Comparison of ENCODE assay signal across 29 cellular contexts in the genomic region with DNA sequence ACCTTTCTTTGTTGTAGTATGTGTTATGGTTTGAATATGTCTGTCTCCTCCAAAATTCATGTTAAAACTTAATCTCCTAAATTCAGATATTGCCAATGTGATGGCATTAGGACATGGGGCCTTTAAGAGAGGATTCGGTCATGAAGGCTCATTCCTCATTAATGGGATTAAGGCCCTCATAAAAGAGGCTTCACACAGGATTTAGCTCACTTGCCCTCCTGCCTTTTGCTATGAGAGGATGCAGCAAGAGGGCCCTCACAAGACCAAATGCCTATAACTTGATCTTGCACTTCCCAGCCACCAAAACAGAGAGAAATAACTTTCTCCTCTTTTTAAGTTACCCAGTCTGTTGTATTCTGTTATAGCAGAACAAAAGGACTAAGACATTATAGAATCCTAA.
"Had no signal": no experiment of that assay in that cellular context is flagged by ENCODE, and none has a peak within 500 bp of the region (broad histone marks: within the 10 kb centered on the region; RNA-seq: fewer than 3 reads in every experiment).

No MANE protein-coding gene starts in this region.

- H3K36me3 ChIP-seq: adrenal gland, gastrocnemius medialis, heart left ventricle had no signal

- H3K4me1 ChIP-seq: adrenal gland, body of pancreas, foreskin keratinocyte, gastrocnemius medialis, heart left ventricle had no signal

- H3K4me3 ChIP-seq: adrenal gland, body of pancreas, gastrocnemius medialis, heart left ventricle had no signal

- H3K27me3 ChIP-seq: adrenal gland, body of pancreas, gastrocnemius medialis, heart left ventricle had no signal

- H3K9me3 ChIP-seq: adrenal gland, body of pancreas, gastrocnemius medialis, heart left ventricle had no signal

- H3K27ac ChIP-seq: adrenal gland, body of pancreas, foreskin keratinocyte, gastrocnemius medialis, heart left ventricle had no signal

- DNase-seq: activated CD4-positive, alpha-beta memory T cell treated with anti-CD3 and anti-CD28 coated beads for 36 hours; activated CD4-positive, alpha-beta T cell treated with anti-CD3 and anti-CD28 coated beads for 36 hours; activated CD4-positive, alpha-beta T cell treated with anti-CD3 and anti-CD28 coated beads, Interleukin-2, amount 10 ng/mL, durations not matched to agents 24 days and 14 days; activated CD4-positive, CD25-positive, alpha-beta regulatory T cell; activated CD4-positive, CD25-positive, alpha-beta regulatory T cell treated with anti-CD3 and anti-CD28 coated beads, Interleukin-2, amount 50 U/mL, for 72 hours; activated CD8-positive, alpha-beta memory T cell treated with anti-CD3 and anti-CD28 coated beads, Interleukin-2, amount 10 ng/mL, durations not matched to agents 7 days and 5 days; activated CD8-positive, alpha-beta memory T cell treated with anti-CD3 and anti-CD28 coated beads, Interleukin-2, amount 50 U/mL, for 4 hours; activated CD8-positive, alpha-beta T cell treated with anti-CD3 and anti-CD28 coated beads, Interleukin-2, amount 10 ng/mL, durations not matched to agents 7 days and 5 days; activated effector memory CD4-positive, alpha-beta T cell treated with anti-CD3 and anti-CD28 coated beads, Interleukin-2, amount 50 U/mL, for 16 hours; activated naive CD4-positive, alpha-beta T cell treated with anti-CD3 and anti-CD28 coated beads for 36 hours; activated naive CD8-positive, alpha-beta T cell treated with anti-CD3 and anti-CD28 coated beads for 36 hours; activated naive CD8-positive, alpha-beta T cell treated with anti-CD3 and anti-CD28 coated beads, Interleukin-2, amount 50 U/mL, for 24 hours; activated T-cell treated with anti-CD3 and anti-CD28 coated beads, Interleukin-2, amount 50 U/mL, for 1 hour; activated T-cell treated with anti-CD3 and anti-CD28 coated beads, Interleukin-2, amount 50 U/mL, for 48 hours; adrenal gland; amygdala; aorta; body of pancreas; caudate nucleus; cortex of kidney; dermis blood vessel endothelial cell; effector CD8-positive, alpha-beta T cell; foreskin keratinocyte; gastrocnemius medialis; glutamatergic neuron; heart left ventricle; T-helper 1 cell; T-helper 17 cell; T1000 had no signal
